8 cellular contexts compared by ENCODE assay signal in the genomic region with DNA sequence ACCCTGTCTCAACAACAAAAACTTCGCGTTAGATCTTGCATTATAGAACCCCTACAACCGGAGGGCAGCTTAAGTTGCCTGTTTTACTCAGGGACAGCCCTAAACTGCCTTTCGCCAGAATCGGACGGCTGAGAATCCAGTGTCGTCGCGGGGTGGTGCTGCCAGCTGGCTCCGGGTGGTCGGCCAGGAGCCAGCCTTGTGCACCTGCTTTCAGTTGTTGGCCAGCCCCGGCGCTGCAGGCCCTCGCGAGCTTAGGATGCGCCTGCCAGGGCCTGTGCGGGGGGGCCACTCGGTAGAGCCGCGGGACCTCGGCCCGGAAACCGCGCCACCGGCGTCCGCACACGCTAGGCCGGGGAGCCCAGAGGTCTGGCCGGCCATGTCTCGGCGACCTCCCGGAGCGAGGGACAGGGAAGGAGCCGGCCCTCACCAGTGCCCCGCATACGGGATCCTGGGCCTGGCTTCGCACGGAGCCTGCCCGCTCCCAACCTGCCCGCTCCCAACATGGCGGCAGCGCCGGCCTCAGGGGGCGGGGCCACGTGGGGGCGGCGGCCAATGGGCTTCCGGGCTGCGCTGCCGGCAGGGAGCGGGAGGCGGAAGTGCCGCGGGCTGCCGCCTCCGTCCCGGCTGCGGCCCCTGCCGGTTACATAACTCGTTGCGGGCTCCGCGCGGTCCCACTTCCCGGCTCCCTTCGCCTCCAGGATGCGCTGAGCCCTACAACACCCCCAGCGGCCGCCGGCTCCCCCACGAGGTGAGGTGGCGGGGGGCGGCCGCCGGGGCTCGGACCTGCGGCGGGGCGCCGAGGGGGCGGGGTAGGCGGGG. TPM values are rescaled to one million over a fixed set of nuclear protein-coding genes. Genes with fewer than 3 reads are reported as not detected.
DNase-seq lines count a peak whose midpoint lies in the region; ATAC-seq and TF ChIP-seq lines count a peak whose summit lies in the region.

No MANE protein-coding gene starts in this region.

- intact Hi-C loops in activated CD8-positive, alpha-beta T cell treated with anti-CD3 and anti-CD28 coated beads for 36 hours (cut with micrococcal nuclease), result loop anchor here (5.0 kb wide), 1 partner anchor 175 kb away; a partner anchor contains a TSS

- DNase-seq in CD8-positive, alpha-beta memory T cell, result peak; percentile 87 to 94 (median 92)
- DNase-seq in NCI-H748 (lab: John Stamatoyannopoulos, UW; ENCODE audit: unreplicated experiment) (peak; percentile 86), ecto neural progenitor cell (ENCODE audit: low spot score) (peak; percentile 95), lung microvascular endothelial cell (ENCODE audit: low read depth in 2 of 2) (peak; percentile 93 to 96)
- peak; percentile 89 for DNase-seq in activated CD8-positive, alpha-beta T cell treated with anti-CD3 and anti-CD28 coated beads for 36 hours
- DNase-seq in stimulated activated CD4-positive, alpha-beta T cell treated with anti-CD3 and anti-CD28 coated beads, TNF-alpha, amount 100 ng/mL, for 4 hours (ENCODE audit: low read depth in 3 of 3), result peak; percentile 80 to 88 (median 85)

- H3K9me3 ChIP-seq in CD8-positive, alpha-beta memory T cell (ENCODE audit: low read length), result no peaks in the 10 kb centered on the region

- H3K4me3 Mint-ChIP-seq in CD8-positive, alpha-beta memory T cell, result peak overlapping the region; percentile 74 to 89 (median 84)
- H3K4me3 Mint-ChIP-seq in activated CD8-positive, alpha-beta T cell treated with anti-CD3 and anti-CD28 coated beads for 36 hours, result peak overlapping the region; percentile 86

- H3K27me3 ChIP-seq in CD8-positive, alpha-beta memory T cell (ENCODE audit: insufficient read depth, low read length, poor library complexity, severe bottlenecking), result no peaks in the 10 kb centered on the region

- no peaks in the 10 kb centered on the region for H3K9me3 Mint-ChIP-seq in CD8-positive, alpha-beta memory T cell
- no peaks in the 10 kb centered on the region for H3K9me3 Mint-ChIP-seq in activated CD8-positive, alpha-beta T cell treated with anti-CD3 and anti-CD28 coated beads for 36 hours

- POLR2A ChIA-PET in CD8-positive, alpha-beta memory T cell (lab: Charles Lee), result interaction anchor here (0.9 to 1.5 kb wide), 5 partner anchors 14 to 328 kb away, joined by 3 to 10 read pairs (median 8); a partner anchor contains a TSS
- POLR2A ChIA-PET in activated CD8-positive, alpha-beta T cell treated with anti-CD3 and anti-CD28 coated beads for 36 hours (lab: Charles Lee), result interaction anchor here (0.7 to 1.4 kb wide), 5 partner anchors 14 to 986 kb away, joined by 3 to 5 read pairs (median 4); a partner anchor contains a TSS

- H3K4me1 ChIP-seq in CD8-positive, alpha-beta memory T cell (ENCODE audit: insufficient read depth, low read length), result peaks cover 40% of the 10 kb centered on the region

- peaks cover 45 to 55% (median 49%) of the 10 kb centered on the region in 3 donors for H3K4me1 Mint-ChIP-seq in CD8-positive, alpha-beta memory T cell
- peaks cover 40% of the 10 kb centered on the region for H3K4me1 Mint-ChIP-seq in activated CD8-positive, alpha-beta T cell treated with anti-CD3 and anti-CD28 coated beads for 36 hours (ENCODE audit: low read depth)

- ATAC-seq in GM19438 (IDR thresholded peaks at IDR 0.05; ENCODE audit: low read depth, unreplicated experiment), result peak; percentile 68
- ATAC-seq in HG03571 (IDR thresholded peaks at IDR 0.05; ENCODE audit: unreplicated experiment), result peak; percentile 79
- peak; percentile 89 for ATAC-seq in activated CD8-positive, alpha-beta T cell treated with anti-CD3 and anti-CD28 coated beads for 36 hours

- H3K27ac ChIP-seq in CD8-positive, alpha-beta memory T cell (ENCODE audit: low read depth, low read length), result peak overlapping the region; percentile 78

- peaks cover 0 to 3% (median 0%) of the 10 kb centered on the region in 3 donors for H3K36me3 Mint-ChIP-seq in CD8-positive, alpha-beta memory T cell
- H3K36me3 Mint-ChIP-seq in activated CD8-positive, alpha-beta T cell treated with anti-CD3 and anti-CD28 coated beads for 36 hours (ENCODE audit: low read depth), result peaks cover 2% of the 10 kb centered on the region

- H3K36me3 ChIP-seq in CD8-positive, alpha-beta memory T cell (ENCODE audit: insufficient read depth, low read length), result no peaks in the 10 kb centered on the region

- H3K4me3 ChIP-seq in CD8-positive, alpha-beta memory T cell (ENCODE audit: low read length), result peak overlapping the region; percentile 89

- TF ChIP-seq CTCF in activated CD8-positive, alpha-beta T cell treated with anti-CD3 and anti-CD28 coated beads for 36 hours (IDR thresholded peaks at IDR 0.05), result peak; percentile 40

- H3K27me3 Mint-ChIP-seq in CD8-positive, alpha-beta memory T cell, result no peaks in the 10 kb centered on the region
- no peaks in the 10 kb centered on the region for H3K27me3 Mint-ChIP-seq in activated CD8-positive, alpha-beta T cell treated with anti-CD3 and anti-CD28 coated beads for 36 hours

- H3K27ac Mint-ChIP-seq in CD8-positive, alpha-beta memory T cell, result peak overlapping the region; percentile 88 to 94 (median 92)
- peak overlapping the region; percentile 94 for H3K27ac Mint-ChIP-seq in activated CD8-positive, alpha-beta T cell treated with anti-CD3 and anti-CD28 coated beads for 36 hours

- CTCF ChIA-PET in CD8-positive, alpha-beta memory T cell (lab: Charles Lee), result interaction anchor here (0.5 to 1.4 kb wide), 8 partner anchors 14 to 286 kb away, joined by 3 to 7 read pairs (median 4); a partner anchor contains a TSS
- CTCF ChIA-PET in activated CD8-positive, alpha-beta T cell treated with anti-CD3 and anti-CD28 coated beads for 36 hours (lab: Charles Lee), result interaction anchor here (0.6 to 1.6 kb wide), 6 partner anchors 14 to 223 kb away, joined by 3 to 6 read pairs (median 4); a partner anchor contains a TSS

RNA-seq across cellular contexts. Expression of a gene that starts 14.2 kb away (rescaled TPM):
- 10 to 100 TPM; 33.1 to 33.9 TPM for total RNA-seq in CD8-positive, alpha-beta memory T cell
- 65.5 TPM for polyA plus RNA-seq in CD8-positive, alpha-beta memory T cell
- total RNA-seq in activated CD8-positive, alpha-beta T cell treated with anti-CD3 and anti-CD28 coated beads for 36 hours, result 10 to 100 TPM; 24.6 TPM
- 8.3 and 10.1 TPM in 2 replicates for total RNA-seq in lung microvascular endothelial cell

RNA-seq across cellular contexts. Expression of a gene that starts 14.3 kb away (rescaled TPM):
- 1 to 10 TPM; 2.4 TPM for total RNA-seq in CD8-positive, alpha-beta memory T cell
- 1.3 TPM for polyA plus RNA-seq in CD8-positive, alpha-beta memory T cell
- total RNA-seq in activated CD8-positive, alpha-beta T cell treated with anti-CD3 and anti-CD28 coated beads for 36 hours, result 1 to 10 TPM; 1.6 to 1.8 TPM
- 1.5 and 2.2 TPM in 2 replicates for total RNA-seq in lung microvascular endothelial cell

RNA-seq across cellular contexts. Expression of a gene that starts 37.6 kb away (rescaled TPM):
- not detected for total RNA-seq in CD8-positive, alpha-beta memory T cell
- polyA plus RNA-seq in CD8-positive, alpha-beta memory T cell, result not detected
- total RNA-seq in activated CD8-positive, alpha-beta T cell treated with anti-CD3 and anti-CD28 coated beads for 36 hours, result not detected
- total RNA-seq in lung microvascular endothelial cell, result not detected in 2 replicates

RNA-seq across cellular contexts. Expression of a gene that starts 43.2 kb away (rescaled TPM):
- 10 to 100 TPM; 15.1 to 17.8 TPM for total RNA-seq in CD8-positive, alpha-beta memory T cell
- polyA plus RNA-seq in CD8-positive, alpha-beta memory T cell, result 23.3 TPM
- total RNA-seq in activated CD8-positive, alpha-beta T cell treated with anti-CD3 and anti-CD28 coated beads for 36 hours, result 10 to 100 TPM; 10.5 to 11.8 TPM
- total RNA-seq in lung microvascular endothelial cell, result 5.2 and 5.4 TPM in 2 replicates

RNA-seq across cellular contexts. Expression of a gene that starts 56.6 kb away (rescaled TPM):
- total RNA-seq in CD8-positive, alpha-beta memory T cell, result 10 to 100 TPM; 11.4 to 12.3 TPM
- polyA plus RNA-seq in CD8-positive, alpha-beta memory T cell, result 18.8 TPM
- 1 to 10 TPM; 6.7 to 6.9 TPM for total RNA-seq in activated CD8-positive, alpha-beta T cell treated with anti-CD3 and anti-CD28 coated beads for 36 hours
- 4.8 and 5.2 TPM in 2 replicates for total RNA-seq in lung microvascular endothelial cell

Comparison
In these comparisons a context has a peak if more than half of its experiments do, and no peak if none do; other contexts are left out.
1. Peak in every context shown above with its lines: DNase-seq, ATAC-seq, H3K4me3 ChIP-seq and H3K27ac ChIP-seq.